8 cellular contexts compared by ENCODE assay signal in genomic region chr10:70145166-70145665, GRCh38. TPM values are rescaled to one million over a fixed set of nuclear protein-coding genes. Genes with fewer than 3 reads are reported as not detected.
DNase-seq lines count a peak whose midpoint lies in the region; ATAC-seq and TF ChIP-seq lines count a peak whose summit lies in the region.

No MANE protein-coding gene starts in this region.

- H3K36me3 ChIP-seq in adrenal gland (replicated peaks in 1 of 2) (peaks cover 0 to 14% of the 10 kb centered on the region in 2 donors), liver (ENCODE audit: control insufficient read depth in 4 of 4, insufficient read depth in 3 of 4, low read depth in 1 of 4, low read length in 3 of 4) (peaks cover 0 to 6% (median 1%) of the 10 kb centered on the region in 4 donors), transverse colon (peaks cover 0 to under 1% (median 0%) of the 10 kb centered on the region in 4 donors)

- H3K9me3 Mint-ChIP-seq in activated T-cell treated with anti-CD3 and anti-CD28 coated beads, Interleukin-2, amount 50 U/mL, for 24 hours = no peaks in the 10 kb centered on the region

- H3K27me3 ChIP-seq in adrenal gland (no peaks in the 10 kb centered on the region), liver (ENCODE audit: control insufficient read depth in 4 of 4, insufficient read depth in 4 of 4, low read length in 3 of 4) (no peaks in the 10 kb centered on the region), transverse colon (no peaks in the 10 kb centered on the region)

- intact Hi-C loops in adrenal gland (cut with DNase I) (no loop called here), transverse colon (cut with DNase I; ENCODE audit: low total_unique reads) (loop anchor here (5.0 kb wide), 1 partner anchor 968 kb away; no protein-coding TSS in a partner anchor)

- no peak for TF ChIP-seq RAD21 in liver (IDR thresholded peaks at IDR 0.05)

- peak overlapping the region; percentile 88 for H3K4me3 Mint-ChIP-seq in activated T-cell treated with anti-CD3 and anti-CD28 coated beads, Interleukin-2, amount 50 U/mL, for 24 hours

- TF ChIP-seq CTCF in adrenal gland (IDR thresholded peaks at IDR 0.05) = no peak
- no peak for TF ChIP-seq CTCF in liver (IDR thresholded peaks at IDR 0.05; ENCODE audit: low read depth, low read length, missing input control)
- TF ChIP-seq CTCF in transverse colon (IDR thresholded peaks at IDR 0.05) = no peak

- H3K4me1 ChIP-seq in adrenal gland (replicated peaks in 1 of 2) (peaks cover 22 to 23% of the 10 kb centered on the region in 2 donors), liver (ENCODE audit: control insufficient read depth in 4 of 4, insufficient read depth in 4 of 4, low read length in 3 of 4) (peaks cover 4 to 25% (median 14%) of the 10 kb centered on the region in 4 donors), transverse colon (peaks cover 13 to 19% (median 17%) of the 10 kb centered on the region in 4 donors)

- H3K27ac Mint-ChIP-seq in activated T-cell treated with anti-CD3 and anti-CD28 coated beads, Interleukin-2, amount 50 U/mL, for 24 hours = peak overlapping the region; percentile 82

- peaks cover 38% of the 10 kb centered on the region for H3K4me1 Mint-ChIP-seq in activated T-cell treated with anti-CD3 and anti-CD28 coated beads, Interleukin-2, amount 50 U/mL, for 24 hours (ENCODE audit: low read depth)

- ATAC-seq in HG03159 (IDR thresholded peaks at IDR 0.05; ENCODE audit: unreplicated experiment) = peak; percentile 8

- no peak for TF ChIP-seq POLR2A in adrenal gland (IDR thresholded peaks at IDR 0.05)
- no peak for TF ChIP-seq POLR2A in transverse colon (IDR thresholded peaks at IDR 0.05)

- H3K9me3 ChIP-seq in adrenal gland (replicated peaks in 1 of 3) = no peaks in the 10 kb centered on the region
- H3K9me3 ChIP-seq in liver (ENCODE audit: control insufficient read depth in 4 of 4, low read length in 3 of 4) = no peaks in the 10 kb centered on the region
- no peaks in the 10 kb centered on the region for H3K9me3 ChIP-seq in transverse colon

- H3K36me3 Mint-ChIP-seq in activated T-cell treated with anti-CD3 and anti-CD28 coated beads, Interleukin-2, amount 50 U/mL, for 24 hours (ENCODE audit: low read depth) = peaks cover 49% of the 10 kb centered on the region

- H3K27me3 Mint-ChIP-seq in activated T-cell treated with anti-CD3 and anti-CD28 coated beads, Interleukin-2, amount 50 U/mL, for 24 hours = no peaks in the 10 kb centered on the region

- H3K4me3 ChIP-seq in adrenal gland (peak overlapping the region in 3 of 4 donors; percentile 20 to 74 (median 56)), liver (ENCODE audit: low read depth in 1 of 3, low read length in 3 of 3) (peak overlapping the region; percentile 66 to 76 (median 68)), transverse colon (peak overlapping the region; percentile 74 to 86 (median 76))

- DNase-seq in activated T-cell treated with anti-CD3 and anti-CD28 coated beads, Interleukin-2, amount 50 U/mL, for 24 hours = no peak
- DNase-seq in activated T-cell treated with anti-CD3 and anti-CD28 coated beads for 4 hours (no peak), adrenal gland (peak in 4 of 7 donors; percentile 24 to 45 (median 31)), transverse colon (peak; percentile 35), SW 1271 (lab: John Stamatoyannopoulos, UW) (no peak)
- DNase-seq in effector CD4-positive, alpha-beta T cell = no peak

- in situ Hi-C loops in transverse colon (cut with MboI; ENCODE audit: low pct_ligation_motif_present in 1 of 4, low pct_unique_long_range_greater_than_20kb in 1 of 4, low sequenced_read_pairs in 3 of 4) = no loop called here

- WGBS in adrenal gland, 4 donors = 10 to 35% (median 15%) methylated on average over 5 to 28 of the region's 28 CpGs
- WGBS in liver = 15% methylated on average over 28 of the region's 28 CpGs
- 13% methylated on average over 21 of the region's 28 CpGs; no CpG with 5 or more reads in 1 of the 2 donors for WGBS in transverse colon (ENCODE audit: low coverage in 1 of 2), 2 donors

- peak overlapping the region in 3 of 5 donors; percentile 81 to 96 (median 92) for H3K27ac ChIP-seq in adrenal gland
- peak overlapping the region; percentile 88 for H3K27ac ChIP-seq in liver (ENCODE audit: low read depth in 1 of 2, low read length in 2 of 2)
- H3K27ac ChIP-seq in transverse colon = peak overlapping the region; percentile 93 to 99 (median 98)

- no peak for TF ChIP-seq EP300 in transverse colon (IDR thresholded peaks at IDR 0.05; ENCODE audit: low read depth)

- peak overlapping the region; percentile 28 for H3K9ac ChIP-seq in liver (ENCODE audit: low read depth in 1 of 2, low read length in 2 of 2)

TF ChIP-seq in liver, 16 proteins besides CTCF, POLR2A, EP300 and RAD21:
- TF ChIP-seq FOXA1 (IDR thresholded peaks at IDR 0.05) = no peak
- TF ChIP-seq JUND (IDR thresholded peaks at IDR 0.05) = no peak
- no peak for TF ChIP-seq HNF4A (conservative IDR thresholded peaks at IDR 0.05)

RNA-seq across cellular contexts. Expression of gene TYSND1, which starts 1.3 kb away (rescaled TPM):
- total RNA-seq in adrenal gland (10 to 100 TPM in 7 of 8 donors, 1 to 10 TPM in 1; 4.1 to 33.1 (median 18.0) TPM), liver (10 to 100 TPM in 1 of 2 donors, 1 to 10 TPM in 1; 9.5 to 11.3 TPM), transverse colon (10 to 100 TPM; 18.6 to 48.8 (median 21.9) TPM)
- polyA plus RNA-seq in adrenal gland (10 to 100 TPM in 2 of 3 donors, 1 to 10 TPM in 1; 4.9 to 19.5 (median 19.3) TPM), liver (1 to 10 TPM; 3.9 to 4.9 TPM)

RNA-seq across cellular contexts. Expression of gene AIFM2, which starts 12.6 kb away (rescaled TPM):
- total RNA-seq in adrenal gland (10 to 100 TPM in 5 of 8 donors, 1 to 10 TPM in 3; 7.4 to 28.6 (median 11.2) TPM), liver (1 to 10 TPM; 5.0 to 9.5 TPM), transverse colon (10 to 100 TPM in 3 of 4 donors, 1 to 10 TPM in 1; 3.8 to 27.0 (median 23.9) TPM)
- polyA plus RNA-seq in adrenal gland (10 to 100 TPM in 2 of 3 donors, 1 to 10 TPM in 1; 8.9 to 31.2 (median 16.5) TPM), liver (10 to 100 TPM in 1 of 2 donors, 1 to 10 TPM in 1; 9.8 to 20.3 TPM)

RNA-seq across cellular contexts. Expression of gene SAR1A, which starts 25.1 kb away (rescaled TPM):
- total RNA-seq in adrenal gland = 100 to 1,000 TPM in 4 of 8 donors, 10 to 100 TPM in 4; 70.7 to 230 (median 114) TPM
- polyA plus RNA-seq in adrenal gland = 100 to 1,000 TPM in 1 of 3 donors, 10 to 100 TPM in 2; 37.3 to 175 (median 41.2) TPM
- 10 to 100 TPM; 58.0 to 58.4 TPM for total RNA-seq in liver
- 10 to 100 TPM; 34.9 to 45.2 TPM for polyA plus RNA-seq in liver
- total RNA-seq in transverse colon = 10 to 100 TPM; 35.2 to 93.9 (median 51.3) TPM

Comparison
In these comparisons a context has a peak if more than half of its experiments do, and no peak if none do; other contexts are left out.
1. DNase-seq: peak in adrenal gland (4 of 7) and transverse colon (single experiment); none in activated T-cell treated with anti-CD3 and anti-CD28 coated beads, Interleukin-2, amount 50 U/mL, for 24 hours (single experiment), activated T-cell treated with anti-CD3 and anti-CD28 coated beads for 4 hours (single experiment), SW 1271 (0 of 2) and effector CD4-positive, alpha-beta T cell (single experiment).
2. Peak in every context shown above with its lines, with median percentiles within 50 percentile points of each other: H3K27ac ChIP-seq and H3K4me3 ChIP-seq.